ENCODE assay signal across 9 cellular contexts in genomic region chr6:116409756-116410155, GRCh38. TPM values are rescaled to one million over a fixed set of nuclear protein-coding genes. Genes with fewer than 3 reads are reported as not detected.
DNase-seq lines count a peak whose midpoint lies in the region; ATAC-seq and TF ChIP-seq lines count a peak whose summit lies in the region.
"Had no signal": no experiment of that assay in that cellular context is flagged by ENCODE, and none has a peak within 500 bp of the region (broad histone marks: within the 10 kb centered on the region; RNA-seq: fewer than 3 reads in every experiment).

No MANE protein-coding gene starts in this region.

- H3K9me3 ChIP-seq in spleen = no peaks in the 10 kb centered on the region
- H3K9me3 ChIP-seq: ovary had no signal

- TF ChIP-seq CTCF in spleen (IDR thresholded peaks at IDR 0.05 in 8 of 11, conservative IDR thresholded peaks at IDR 0.05 in 3 of 11) (no peak), dorsolateral prefrontal cortex (IDR thresholded peaks at IDR 0.05 in 54 of 56, conservative IDR thresholded peaks at IDR 0.05 in 2 of 56; ENCODE audit: low read depth in 1 of 56, partially characterized antibody in 56 of 56) (no peak)

- intact Hi-C loops in spleen (cut with DNase I; ENCODE audit: low total_unique reads) (no loop called here), dorsolateral prefrontal cortex (cut with DNase I) (no loop called here)

- H3K4me3 ChIP-seq in spleen (no peak overlapping the region), dorsolateral prefrontal cortex (no peak overlapping the region)
- H3K4me3 ChIP-seq: ovary had no signal

- TF ChIP-seq POLR2A in spleen (IDR thresholded peaks at IDR 0.05) = no peak

- 25 to 36% (median 30%) methylated on average over 3 of the region's 3 CpGs for WGBS in spleen, 5 donors

- DNase-seq in NOMO-1 treated with DMSO at 0.1 percent for 48 hours (lab: John Stamatoyannopoulos, UW; ENCODE audit: unreplicated experiment) (peak; percentile 84), spleen (no peak), retina (no peak), dorsolateral prefrontal cortex (no peak)
- DNase-seq in activated CD4-positive, CD25-positive, alpha-beta regulatory T cell treated with anti-CD3 and anti-CD28 coated beads, Interleukin-2, amount 50 U/mL, for 72 hours = no peak
- DNase-seq: GOT3, ovary had no signal

- peaks cover 37 to 88% (median 61%) of the 10 kb centered on the region in 6 donors for H3K4me1 ChIP-seq in spleen

- ATAC-seq in GM19328 (IDR thresholded peaks at IDR 0.05; ENCODE audit: unreplicated experiment) = peak; percentile 63
- ATAC-seq in HG02885 (IDR thresholded peaks at IDR 0.05; ENCODE audit: poor library complexity, unreplicated experiment) = peak; percentile 77

- no peaks in the 10 kb centered on the region for H3K27me3 ChIP-seq in spleen (replicated peaks in 1 of 7)
- no peaks in the 10 kb centered on the region for H3K27me3 ChIP-seq in dorsolateral prefrontal cortex
- H3K27me3 ChIP-seq: ovary had no signal

- H3K36me3 ChIP-seq in spleen = peaks cover 0 to 5% (median 0%) of the 10 kb centered on the region in 6 donors
- H3K36me3 ChIP-seq: ovary had no signal

- H3K27ac ChIP-seq in spleen = peak overlapping the region in 6 of 8 donors; percentile 3 to 79 (median 68)
- H3K27ac ChIP-seq in dorsolateral prefrontal cortex = peak overlapping the region in 2 of 59 donors; percentile 11 to 23
- H3K27ac ChIP-seq: ovary had no signal

RNA-seq across cellular contexts. Expression of gene DSE, which starts 39.0 kb away (rescaled TPM):
- total RNA-seq in spleen (10 to 100 TPM; 52.9 to 82.3 (median 65.4) TPM), dorsolateral prefrontal cortex (10 to 100 TPM; 10.7 to 45.2 (median 20.5) TPM)
- polyA plus RNA-seq in spleen = 1 to 10 TPM; 8.2 to 9.4 (median 9.2) TPM

RNA-seq across cellular contexts. Expression of gene CALHM6, which starts 51.4 kb away (rescaled TPM):
- total RNA-seq in spleen = 100 to 1,000 TPM in 6 of 7 donors, 10 to 100 TPM in 1; 84.2 to 212 (median 168) TPM
- 100 to 1,000 TPM; 157 to 209 (median 171) TPM for polyA plus RNA-seq in spleen
- total RNA-seq in dorsolateral prefrontal cortex = 1 to 10 TPM in 62 of 120 experiments, under 1 TPM in 21, not detected in 37; 0.44 to 7.3 (median 1.7) TPM

Comparison
In these comparisons a context has a peak if more than half of its experiments do, and no peak if none do; other contexts are left out.
1. RNA of gene CALHM6, which starts 51.4 kb away (total RNA-seq): 84.2 to 212 TPM in spleen; 0.44 to 7.3 TPM in dorsolateral prefrontal cortex; every median in the first group is over 10 times any median in the second.